ENCODE assay signal across 12 cellular contexts in the genomic region with DNA sequence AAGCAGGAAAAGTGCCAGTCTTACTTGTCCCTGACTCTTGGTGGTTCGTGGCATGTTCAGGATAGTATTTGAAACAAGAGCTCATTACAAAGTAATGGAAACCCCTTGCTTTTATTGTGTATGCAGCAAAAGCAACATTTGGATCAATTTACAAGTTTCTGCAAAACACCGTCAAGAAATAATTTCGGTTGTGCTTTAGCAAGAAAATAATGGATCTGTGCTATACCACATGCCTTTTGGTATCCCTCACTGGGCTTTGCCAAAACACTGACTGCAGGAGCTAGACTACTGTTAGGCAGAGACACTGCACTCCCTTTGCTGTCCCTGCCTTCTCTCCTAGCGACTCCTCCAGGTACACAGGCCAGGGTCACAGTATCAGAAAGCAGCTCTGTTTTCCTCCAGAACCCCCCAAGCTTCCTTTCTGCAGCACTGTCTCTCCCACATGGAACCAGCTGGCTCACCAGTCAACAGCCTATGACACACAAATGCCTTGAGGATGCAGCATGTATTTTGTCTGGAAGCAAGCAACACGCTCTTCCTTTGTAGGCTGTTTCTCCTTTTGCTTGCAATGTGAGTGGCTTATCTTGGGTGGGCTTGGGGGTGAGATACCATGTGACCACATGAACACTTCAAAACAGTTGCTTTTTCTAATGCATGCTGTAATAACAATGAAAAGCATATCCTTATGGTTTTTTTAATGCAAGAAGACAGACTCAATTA.
DNase-seq lines count a peak whose midpoint lies in the region; ATAC-seq and TF ChIP-seq lines count a peak whose summit lies in the region.
"Had no signal": no experiment of that assay in that cellular context is flagged by ENCODE, and none has a peak within 500 bp of the region (broad histone marks: within the 10 kb centered on the region; RNA-seq: fewer than 3 reads in every experiment).

No MANE protein-coding gene starts in this region.

- H3K4me3 ChIP-seq in GM23338, result no peak overlapping the region
- H3K4me3 ChIP-seq in SK-N-SH (ENCODE audit: low read depth in 2 of 2, low read length in 1 of 2), result peak overlapping the region; percentile 6 to 38; a peak in 3 of 4 replicates

- H4K20me1 ChIP-seq in GM23338 (replicated peaks; ENCODE audit: insufficient read depth), result peaks cover 10% of the 10 kb centered on the region; the same call in 1 of the 2 replicates
- H4K20me1 ChIP-seq in SK-N-SH (ENCODE audit: insufficient read depth), result no peaks in the 10 kb centered on the region

- H3K36me3 ChIP-seq in GM23338 (ENCODE audit: insufficient read depth) (no peaks in the 10 kb centered on the region), SK-N-SH (replicated peaks in 1 of 2; ENCODE audit: control insufficient read depth in 1 of 2, insufficient read depth in 2 of 2, low read length in 1 of 2) (peaks cover 0 to 6% of the 10 kb centered on the region in 2 experiments)

- no peak overlapping the region for H3K27ac ChIP-seq in GM23338 (ENCODE audit: low read depth)
- peak overlapping the region; percentile 62 to 98; a peak in 3 of 4 replicates for H3K27ac ChIP-seq in SK-N-SH (ENCODE audit: low read depth in 2 of 2, low read length in 1 of 2)

- H3K9me3 Mint-ChIP-seq in GM23338, result no peaks in the 10 kb centered on the region
- no peaks in the 10 kb centered on the region for H3K9me3 Mint-ChIP-seq in activated naive CD4-positive, alpha-beta T cell treated with anti-CD3 and anti-CD28 coated beads, Interleukin-2, amount 10 ng/mL, durations not matched to agents 7 days and 5 days
- H3K9me3 Mint-ChIP-seq: activated T-cell treated with anti-CD3 and anti-CD28 coated beads, Interleukin-2, amount 50 U/mL, for 24 hours; naive B cell had no signal

- POLR2A ChIA-PET in SK-N-SH (lab: Yijun Ruan, JAX), result no interaction called here

- H3K9me3 ChIP-seq in SK-N-SH, result no peaks in the 10 kb centered on the region

- H3K4me2 ChIP-seq in GM23338 (no peak overlapping the region), SK-N-SH (peak overlapping the region; percentile 70)

- H3K4me1 Mint-ChIP-seq in GM23338, result peaks cover 20% of the 10 kb centered on the region
- no peaks in the 10 kb centered on the region for H3K4me1 Mint-ChIP-seq in activated naive CD4-positive, alpha-beta T cell treated with anti-CD3 and anti-CD28 coated beads, Interleukin-2, amount 10 ng/mL, durations not matched to agents 7 days and 5 days
- H3K4me1 Mint-ChIP-seq: naive B cell, T-helper 17 cell had no signal

- H3K4me3 Mint-ChIP-seq in GM23338, result no peak overlapping the region
- H3K4me3 Mint-ChIP-seq in activated naive CD4-positive, alpha-beta T cell treated with anti-CD3 and anti-CD28 coated beads, Interleukin-2, amount 10 ng/mL, durations not matched to agents 7 days and 5 days, result no peak overlapping the region
- H3K4me3 Mint-ChIP-seq: activated T-cell treated with anti-CD3 and anti-CD28 coated beads, Interleukin-2, amount 50 U/mL, for 24 hours; naive B cell; T-helper 17 cell had no signal

- H3K4me1 ChIP-seq in GM23338 (ENCODE audit: insufficient read depth), result peaks cover 26% of the 10 kb centered on the region
- H3K4me1 ChIP-seq in SK-N-SH (ENCODE audit: control insufficient read depth in 1 of 2, insufficient read depth in 2 of 2, low read depth in 1 of 2, low read length in 1 of 2), result peaks cover 8 to 22% of the 10 kb centered on the region in 2 experiments

- ATAC-seq in GM23338 (no peak), GM21360 (IDR thresholded peaks at IDR 0.05; ENCODE audit: unreplicated experiment) (no peak), HG02870 (IDR thresholded peaks at IDR 0.05; ENCODE audit: unreplicated experiment) (no peak), HG03460 (IDR thresholded peaks at IDR 0.05; ENCODE audit: unreplicated experiment) (no peak)
- ATAC-seq: T-helper 17 cell had no signal

- peaks cover 7% of the 10 kb centered on the region for H3K27me3 Mint-ChIP-seq in GM23338 (ENCODE audit: insufficient read depth, low read depth, poor library complexity)
- H3K27me3 Mint-ChIP-seq in activated naive CD4-positive, alpha-beta T cell treated with anti-CD3 and anti-CD28 coated beads, Interleukin-2, amount 10 ng/mL, durations not matched to agents 7 days and 5 days, result no peaks in the 10 kb centered on the region
- H3K27me3 Mint-ChIP-seq: activated T-cell treated with anti-CD3 and anti-CD28 coated beads, Interleukin-2, amount 50 U/mL, for 24 hours; naive B cell; T-helper 17 cell had no signal

- TF ChIP-seq RAD21 in SK-N-SH (IDR thresholded peaks at IDR 0.05; ENCODE audit: low read length), result no peak

- no peaks in the 10 kb centered on the region for H3F3A ChIP-seq in GM23338 (replicated peaks; ENCODE audit: low read depth)
- peaks cover 33% of the 10 kb centered on the region for H3F3A ChIP-seq in SK-N-SH (replicated peaks; ENCODE audit: insufficient read depth)

- no peaks in the 10 kb centered on the region for H3K27me3 ChIP-seq in GM23338 (ENCODE audit: insufficient read depth)
- no peaks in the 10 kb centered on the region for H3K27me3 ChIP-seq in SK-N-SH (ENCODE audit: insufficient read depth)

- H3K36me3 Mint-ChIP-seq in GM23338 (ENCODE audit: low read depth), result peaks cover 21% of the 10 kb centered on the region
- H3K36me3 Mint-ChIP-seq in activated naive CD4-positive, alpha-beta T cell treated with anti-CD3 and anti-CD28 coated beads, Interleukin-2, amount 10 ng/mL, durations not matched to agents 7 days and 5 days, result peaks cover 8% of the 10 kb centered on the region

- peak overlapping the region; percentile 45; the same call in 1 of the 2 replicates for H3K27ac Mint-ChIP-seq in GM23338
- no peak overlapping the region for H3K27ac Mint-ChIP-seq in activated naive CD4-positive, alpha-beta T cell treated with anti-CD3 and anti-CD28 coated beads, Interleukin-2, amount 10 ng/mL, durations not matched to agents 7 days and 5 days
- H3K27ac Mint-ChIP-seq: activated T-cell treated with anti-CD3 and anti-CD28 coated beads, Interleukin-2, amount 50 U/mL, for 24 hours; naive B cell; T-helper 17 cell had no signal

- H2AFZ ChIP-seq in GM23338 (no peak overlapping the region), SK-N-SH (ENCODE audit: low read depth) (no peak overlapping the region)

- TF ChIP-seq EP300 in SK-N-SH (IDR thresholded peaks at IDR 0.05; ENCODE audit: borderline replicate concordance in 1 of 2, low read depth in 1 of 2, low read length in 1 of 2), result no peak

- CTCF ChIA-PET in SK-N-SH (lab: Yijun Ruan, JAX), result interaction anchor here (1.2 kb wide), 1 partner anchor 14 kb away, joined by 5 read pairs; no protein-coding TSS in a partner anchor
- CTCF ChIA-PET in activated naive CD4-positive, alpha-beta T cell treated with anti-CD3 and anti-CD28 coated beads, Interleukin-2, amount 10 ng/mL, durations not matched to agents 7 days and 5 days (lab: Charles Lee), result interaction anchor here (1.0 to 1.1 kb wide), 2 partner anchors 10 to 14 kb away, joined by 3 read pairs; no protein-coding TSS in a partner anchor

- DNase-seq in GM23338 (ENCODE audit: low spot score) (no peak), SK-N-SH (no peak), fibroblast of gingiva (ENCODE audit: low read depth) (peak; percentile 49), renal cortical epithelial cell (ENCODE audit: low read depth) (peak; percentile 32)
- DNase-seq in activated naive CD4-positive, alpha-beta T cell treated with anti-CD3 and anti-CD28 coated beads, Interleukin-2, amount 10 ng/mL, durations not matched to agents 7 days and 5 days, result no peak
- DNase-seq: activated T-cell treated with anti-CD3 and anti-CD28 coated beads, Interleukin-2, amount 50 U/mL, for 24 hours; naive B cell; NCI-H1436 treated with DMSO at 0.1 percent for 48 hours; T-helper 17 cell had no signal

- H3K9ac ChIP-seq in SK-N-SH, result peak overlapping the region; percentile 55; the same call in 1 of the 2 replicates

- no peak for TF ChIP-seq CTCF in GM23338 (conservative IDR thresholded peaks at IDR 0.05; ENCODE audit: low read depth in 2 of 2)
- TF ChIP-seq CTCF in SK-N-SH (IDR thresholded peaks at IDR 0.05), result no peak

- 71% methylated on average over 5 of the region's 5 CpGs for WGBS in SK-N-SH (ENCODE audit: low lambda C conversion rate)

- H3K9me2 ChIP-seq in GM23338 (ENCODE audit: insufficient read depth), result no peaks in the 10 kb centered on the region
- no peaks in the 10 kb centered on the region for H3K9me2 ChIP-seq in SK-N-SH

- peaks cover 49% of the 10 kb centered on the region for H3K79me2 ChIP-seq in GM23338 (replicated peaks; ENCODE audit: insufficient read depth)
- peaks cover 10% of the 10 kb centered on the region for H3K79me2 ChIP-seq in SK-N-SH (ENCODE audit: insufficient read depth)

TF ChIP-seq in GM23338, 12 proteins besides CTCF, POLR2A, EP300 and RAD21 (continues in another document):
- TF ChIP-seq JUNB (IDR thresholded peaks at IDR 0.05; ENCODE audit: unreplicated experiment), result no peak

TF ChIP-seq in SK-N-SH, 30 proteins besides CTCF, POLR2A, EP300 and RAD21 (continues in another document):
- TF ChIP-seq, protein P1, sequence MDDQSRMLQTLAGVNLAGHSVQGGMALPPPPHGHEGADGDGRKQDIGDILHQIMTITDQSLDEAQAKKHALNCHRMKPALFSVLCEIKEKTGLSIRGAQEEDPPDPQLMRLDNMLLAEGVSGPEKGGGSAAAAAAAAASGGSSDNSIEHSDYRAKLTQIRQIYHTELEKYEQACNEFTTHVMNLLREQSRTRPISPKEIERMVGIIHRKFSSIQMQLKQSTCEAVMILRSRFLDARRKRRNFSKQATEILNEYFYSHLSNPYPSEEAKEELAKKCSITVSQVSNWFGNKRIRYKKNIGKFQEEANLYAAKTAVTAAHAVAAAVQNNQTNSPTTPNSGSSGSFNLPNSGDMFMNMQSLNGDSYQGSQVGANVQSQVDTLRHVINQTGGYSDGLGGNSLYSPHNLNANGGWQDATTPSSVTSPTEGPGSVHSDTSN (IDR thresholded peaks at IDR 0.05), result no peak
- TF ChIP-seq YY1 (IDR thresholded peaks at IDR 0.05; ENCODE audit: low read depth) (no peak), RCOR1 (IDR thresholded peaks at IDR 0.05; ENCODE audit: low read length) (no peak), SIN3A (IDR thresholded peaks at IDR 0.05; ENCODE audit: borderline replicate concordance, low read depth, low read length) (no peak)
- TF ChIP-seq, protein P2, sequence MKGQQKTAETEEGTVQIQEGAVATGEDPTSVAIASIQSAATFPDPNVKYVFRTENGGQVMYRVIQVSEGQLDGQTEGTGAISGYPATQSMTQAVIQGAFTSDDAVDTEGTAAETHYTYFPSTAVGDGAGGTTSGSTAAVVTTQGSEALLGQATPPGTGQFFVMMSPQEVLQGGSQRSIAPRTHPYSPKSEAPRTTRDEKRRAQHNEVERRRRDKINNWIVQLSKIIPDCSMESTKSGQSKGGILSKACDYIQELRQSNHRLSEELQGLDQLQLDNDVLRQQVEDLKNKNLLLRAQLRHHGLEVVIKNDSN (IDR thresholded peaks at IDR 0.05; ENCODE audit: borderline replicate concordance, low read depth), result no peak

Comparison
In these comparisons a context has a peak if more than half of its experiments do, and no peak if none do; other contexts are left out.
1. DNase-seq: peak in fibroblast of gingiva (single experiment) and renal cortical epithelial cell (single experiment); none in GM23338 (single experiment), SK-N-SH (single experiment) and activated naive CD4-positive, alpha-beta T cell treated with anti-CD3 and anti-CD28 coated beads, Interleukin-2, amount 10 ng/mL, durations not matched to agents 7 days and 5 days (single experiment).